In the genomic region with DNA sequence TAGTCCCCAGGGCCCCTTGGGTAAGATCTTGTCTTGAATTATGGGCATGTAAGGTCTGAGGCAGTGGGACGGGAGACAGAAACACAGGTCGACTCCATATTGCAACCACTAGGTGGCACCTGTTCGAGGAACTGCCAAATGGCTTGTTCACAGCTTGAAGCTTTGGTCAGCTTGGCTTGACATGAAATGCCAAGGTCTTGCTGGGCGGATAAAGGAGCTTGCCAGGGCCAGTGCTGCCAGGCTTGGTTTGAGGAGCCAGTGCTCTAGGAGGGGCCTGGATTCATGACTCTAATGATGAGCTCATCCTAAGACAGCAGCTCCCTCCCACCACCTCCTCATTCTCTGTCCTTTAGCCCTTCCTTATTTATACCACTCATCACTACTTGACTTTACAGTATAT, we compare ENCODE assay signal across 8 cellular contexts. TPM values are rescaled to one million over a fixed set of nuclear protein-coding genes. Genes with fewer than 3 reads are reported as not detected.
DNase-seq lines count a peak whose midpoint lies in the region; ATAC-seq and TF ChIP-seq lines count a peak whose summit lies in the region.

No MANE protein-coding gene starts in this region.

- ATAC-seq in HG02763 (IDR thresholded peaks at IDR 0.05; ENCODE audit: unreplicated experiment) (peak; percentile 74), HG03039 (IDR thresholded peaks at IDR 0.05; ENCODE audit: unreplicated experiment) (no peak)

- TF ChIP-seq CTCF in GM10248 (IDR thresholded peaks at IDR 0.05; ENCODE audit: control extremely low read depth, extremely low read depth, low read depth, missing control alignments), result peak; percentile 79
- TF ChIP-seq CTCF in WERI-Rb-1 (IDR thresholded peaks at IDR 0.05; ENCODE audit: low read depth, low read length), result peak; percentile 93
- peak; percentile 73 for TF ChIP-seq CTCF in kidney epithelial cell (IDR thresholded peaks at IDR 0.05; ENCODE audit: insufficient read depth, low read length, poor library complexity, severe bottlenecking)

- peak; percentile 80 for DNase-seq in GM10248 (ENCODE audit: extremely low spot score)
- peak; percentile 28 for DNase-seq in NCI-H2171 (lab: John Stamatoyannopoulos, UW)
- peak; percentile 77 for DNase-seq in WERI-Rb-1
- DNase-seq in caudate nucleus (lab: John Stamatoyannopoulos, UW), result peak in 39 of 61 donors; percentile 7 to 98 (median 31)
- DNase-seq in kidney epithelial cell (ENCODE audit: low read depth), result peak; percentile 60
- DNase-seq in stimulated activated CD4-positive, alpha-beta T cell treated with anti-CD3 and anti-CD28 coated beads, Interleukin-2, amount 100 ng/mL, for 4 hours (ENCODE audit: low read depth), result peak; percentile 31

- H3K27me3 ChIP-seq in WERI-Rb-1 (ENCODE audit: insufficient read depth, low read depth, severe bottlenecking) (no peaks in the 10 kb centered on the region), kidney epithelial cell (ENCODE audit: control insufficient read depth, insufficient read depth, low read length) (no peaks in the 10 kb centered on the region)

- H3K27ac ChIP-seq in WERI-Rb-1 (peak overlapping the region; percentile 17; the same call in 1 of the 2 replicates), caudate nucleus (ENCODE audit: low read depth, low read length) (no peak overlapping the region)

- H3K4me3 ChIP-seq in WERI-Rb-1 (ENCODE audit: low read depth, low read length) (no peak overlapping the region), kidney epithelial cell (ENCODE audit: low read depth, low read length) (no peak overlapping the region)

- H3K36me3 ChIP-seq in WERI-Rb-1 (no peaks in the 10 kb centered on the region), kidney epithelial cell (ENCODE audit: control insufficient read depth, insufficient read depth, low read length) (no peaks in the 10 kb centered on the region)

- POLR2A ChIA-PET in GM10248 (lab: Yijun Ruan, JAX), result no interaction called here

- CTCF ChIA-PET in GM10248 (lab: Yijun Ruan, JAX), result interaction anchor here (0.6 to 10.3 kb wide), 43 partner anchors 9 to 822 kb away, joined by 3 to 224 read pairs (median 4); a partner anchor contains a TSS

- H3K9me3 ChIP-seq in WERI-Rb-1 (ENCODE audit: severe bottlenecking), result no peaks in the 10 kb centered on the region

RNA-seq across cellular contexts. Expression of a gene that starts 11.9 kb away (rescaled TPM):
- total RNA-seq in kidney epithelial cell, result 20.5 and 24.0 TPM in 2 replicates

RNA-seq across cellular contexts. Expression of a gene that starts 51.4 kb away (rescaled TPM):
- total RNA-seq in kidney epithelial cell, result 46.4 and 51.4 TPM in 2 replicates

Comparison
In these comparisons a context has a peak if more than half of its experiments do, and no peak if none do; other contexts are left out.
1. DNase-seq: peak in every context shown above with its lines; median percentile 80 in GM10248; 77 in WERI-Rb-1; 60 in kidney epithelial cell; 31 in caudate nucleus; 31 in stimulated activated CD4-positive, alpha-beta T cell treated with anti-CD3 and anti-CD28 coated beads, Interleukin-2, amount 100 ng/mL, for 4 hours; 28 in NCI-H2171.